ENCODE assay signal across 15 cellular contexts in the genomic region with DNA sequence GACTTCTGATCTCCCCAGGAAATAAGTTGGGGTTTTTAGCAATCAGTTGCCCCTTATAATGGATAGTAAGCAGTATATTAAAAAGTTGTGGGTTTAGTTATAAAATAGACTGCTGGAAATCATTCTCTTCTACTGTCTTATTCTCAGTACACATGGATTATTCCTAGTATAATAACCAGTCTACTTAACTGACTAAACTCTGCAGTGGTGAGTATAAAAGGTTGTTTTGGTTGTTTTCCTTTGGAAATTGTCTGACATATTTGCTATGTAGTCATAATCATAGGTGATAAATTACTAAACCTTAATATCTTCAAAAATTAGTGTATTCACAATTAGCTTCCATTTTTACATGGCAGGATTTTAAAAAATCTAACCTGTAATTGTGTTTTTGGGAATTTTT.
"Had no signal": no experiment of that assay in that cellular context is flagged by ENCODE, and none has a peak within 500 bp of the region (broad histone marks: within the 10 kb centered on the region; RNA-seq: fewer than 3 reads in every experiment).

No MANE protein-coding gene starts in this region.

- ATAC-seq: body of pancreas, lower lobe of right lung had no signal

- H3K4me3 ChIP-seq: body of pancreas, hepatocyte, lower lobe of right lung, right atrium auricular region, tibial artery, vagina had no signal

- DNase-seq: activated B cell treated with CpG ODN at 0.5 μM for 24 hours; activated naive CD4-positive, alpha-beta T cell treated with anti-CD3 and anti-CD28 coated beads, Interleukin-2, amount 10 ng/mL, durations not matched to agents 7 days and 5 days; amniotic stem cell; body of pancreas; effector memory CD4-positive, alpha-beta T cell; lower lobe of right lung; midbrain; small intestine; tibial artery had no signal

- H3K27me3 Mint-ChIP-seq: activated B cell treated with CpG ODN at 0.5 μM for 24 hours; activated naive CD4-positive, alpha-beta T cell treated with anti-CD3 and anti-CD28 coated beads, Interleukin-2, amount 10 ng/mL, durations not matched to agents 7 days and 5 days; central memory CD8-positive, alpha-beta T cell had no signal

- H3K9me3 Mint-ChIP-seq: activated B cell treated with CpG ODN at 0.5 μM for 24 hours; activated naive CD4-positive, alpha-beta T cell treated with anti-CD3 and anti-CD28 coated beads, Interleukin-2, amount 10 ng/mL, durations not matched to agents 7 days and 5 days; central memory CD8-positive, alpha-beta T cell; T-helper 1 cell treated with Interleukin-12 subunit alpha and Interleukin-12 subunit beta and Interleukin-4 antibody, amounts not matched to agents 30 μg/mL and 1 μg/mL, for 36 hours had no signal

- H2AFZ ChIP-seq: hepatocyte had no signal

- H3K27me3 ChIP-seq: body of pancreas, hepatocyte, neutrophil, right atrium auricular region, tibial artery, vagina had no signal

- H3K36me3 ChIP-seq: right atrium auricular region, tibial artery, vagina had no signal

- H3K4me2 ChIP-seq: hepatocyte had no signal

- H3K27ac Mint-ChIP-seq: activated naive CD4-positive, alpha-beta T cell treated with anti-CD3 and anti-CD28 coated beads, Interleukin-2, amount 10 ng/mL, durations not matched to agents 7 days and 5 days; T-helper 1 cell treated with Interleukin-12 subunit alpha and Interleukin-12 subunit beta and Interleukin-4 antibody, amounts not matched to agents 30 μg/mL and 1 μg/mL, for 36 hours had no signal

- H3K27ac ChIP-seq: hepatocyte, lower lobe of right lung, neutrophil, right atrium auricular region, tibial artery, vagina had no signal

- H3K4me3 Mint-ChIP-seq: activated B cell treated with CpG ODN at 0.5 μM for 24 hours; activated naive CD4-positive, alpha-beta T cell treated with anti-CD3 and anti-CD28 coated beads, Interleukin-2, amount 10 ng/mL, durations not matched to agents 7 days and 5 days; central memory CD8-positive, alpha-beta T cell; T-helper 1 cell treated with Interleukin-12 subunit alpha and Interleukin-12 subunit beta and Interleukin-4 antibody, amounts not matched to agents 30 μg/mL and 1 μg/mL, for 36 hours had no signal
